In genomic region chr4:13558881-13559280, GRCh38 we compare ENCODE assay signal across 13 cellular contexts. TPM values are rescaled to one million over a fixed set of nuclear protein-coding genes. Genes with fewer than 3 reads are reported as not detected.
"Had no signal": no experiment of that assay in that cellular context is flagged by ENCODE, and none has a peak within 500 bp of the region (broad histone marks: within the 10 kb centered on the region; RNA-seq: fewer than 3 reads in every experiment).

No MANE protein-coding gene starts in this region.

- ATAC-seq: activated CD4-positive, alpha-beta T cell treated with anti-CD3 and anti-CD28 coated beads for 36 hours; activated CD8-positive, alpha-beta T cell treated with anti-CD3 and anti-CD28 coated beads, Interleukin-2, amount 10 ng/mL, durations not matched to agents 7 days and 5 days had no signal

- H3K4me3 ChIP-seq: hepatocyte had no signal

- H3K4me2 ChIP-seq: hepatocyte had no signal

- H3K27ac ChIP-seq: hepatocyte, neutrophil, VCaP had no signal

- H3K79me2 ChIP-seq: hepatocyte had no signal

- H3K36me3 ChIP-seq: neutrophil had no signal

- DNase-seq: activated CD4-positive, alpha-beta T cell treated with anti-CD3 and anti-CD28 coated beads for 36 hours; activated CD8-positive, alpha-beta memory T cell treated with anti-CD3 and anti-CD28 coated beads, Interleukin-2, amount 50 U/mL, for 48 hours; activated CD8-positive, alpha-beta T cell treated with anti-CD3 and anti-CD28 coated beads, Interleukin-2, amount 10 ng/mL, durations not matched to agents 7 days and 5 days; aorta; midbrain; naive B cell; posterior cingulate gyrus; small intestine had no signal

- H3K9me3 ChIP-seq: neutrophil had no signal

- H2AFZ ChIP-seq: hepatocyte had no signal

- H3K27me3 ChIP-seq: hepatocyte had no signal

RNA-seq across cellular contexts. Expression of gene NKX3-2, which starts 14.6 kb away (rescaled TPM):
- polyA plus RNA-seq: aorta, endothelial cell of umbilical vein, liver had no signal
